In the genomic region with DNA sequence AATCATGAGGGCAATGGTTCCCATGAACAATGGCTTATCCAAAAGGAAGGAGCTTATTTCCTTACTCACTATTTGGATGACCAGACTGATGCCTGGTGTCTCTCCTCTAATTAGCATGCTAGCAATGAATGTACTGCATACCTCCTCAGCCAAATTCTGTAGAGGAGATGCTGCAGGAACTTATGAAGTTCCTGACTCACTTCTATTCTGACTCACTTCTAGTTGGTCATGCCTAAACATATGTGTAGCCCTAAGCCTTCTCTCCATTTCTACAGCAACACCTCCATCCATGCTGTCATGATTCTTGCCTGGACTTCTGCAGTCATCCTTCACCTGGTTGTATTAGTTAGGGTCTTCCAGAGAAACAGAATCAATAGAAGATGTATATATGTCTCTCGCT, we compare ENCODE assay signal across 26 cellular contexts.
"Had no signal": no experiment of that assay in that cellular context is flagged by ENCODE, and none has a peak within 500 bp of the region (broad histone marks: within the 10 kb centered on the region; RNA-seq: fewer than 3 reads in every experiment).

No MANE protein-coding gene starts in this region.

- H3K27ac ChIP-seq: ascending aorta, body of pancreas, Peyer's patch, VCaP had no signal

- ATAC-seq: activated CD4-positive, CD25-positive, alpha-beta regulatory T cell treated with anti-CD3 and anti-CD28 coated beads, Interleukin-2, amount 50 U/mL, for 24 hours; activated CD8-positive, alpha-beta memory T cell treated with anti-CD3 and anti-CD28 coated beads, Interleukin-2, amount 10 ng/mL, durations not matched to agents 7 days and 5 days; activated naive CD8-positive, alpha-beta T cell treated with anti-CD3 and anti-CD28 coated beads, Interleukin-2, amount 50 U/mL, for 24 hours; body of pancreas; T-helper 17 cell had no signal

- H3K27ac Mint-ChIP-seq: activated CD4-positive, alpha-beta T cell treated with anti-CD3 and anti-CD28 coated beads, Interleukin-2, amount 10 ng/mL, durations not matched to agents 24 days and 14 days; activated CD8-positive, alpha-beta memory T cell treated with anti-CD3 and anti-CD28 coated beads, Interleukin-2, amount 10 ng/mL, durations not matched to agents 7 days and 5 days; activated naive CD4-positive, alpha-beta T cell treated with anti-CD3 and anti-CD28 coated beads, Interleukin-2, amount 50 U/mL, for 72 hours; activated naive CD8-positive, alpha-beta T cell treated with anti-CD3 and anti-CD28 coated beads, Interleukin-2, amount 50 U/mL, for 24 hours; activated T-cell treated with anti-CD3 and anti-CD28 coated beads, Interleukin-2, amount 50 U/mL, for 24 hours; activated T-helper 1 cell treated with anti-CD3 and anti-CD28 coated beads, Interleukin-12 subunit alpha, Interleukin-12 subunit beta, Interleukin-2, Interleukin-4 antibody, amounts not matched to agents 30 ng/mL and 10 ng/mL and 1 ng/mL, durations not matched to agents 14 hours and 24 hours and 36 hours; T-helper 17 cell had no signal

- H3K36me3 Mint-ChIP-seq: activated CD8-positive, alpha-beta memory T cell treated with anti-CD3 and anti-CD28 coated beads, Interleukin-2, amount 10 ng/mL, durations not matched to agents 7 days and 5 days; activated naive CD4-positive, alpha-beta T cell treated with anti-CD3 and anti-CD28 coated beads, Interleukin-2, amount 50 U/mL, for 72 hours had no signal

- H3K4me3 Mint-ChIP-seq: activated CD4-positive, alpha-beta T cell treated with anti-CD3 and anti-CD28 coated beads, Interleukin-2, amount 10 ng/mL, durations not matched to agents 24 days and 14 days; activated CD8-positive, alpha-beta memory T cell treated with anti-CD3 and anti-CD28 coated beads, Interleukin-2, amount 10 ng/mL, durations not matched to agents 7 days and 5 days; activated naive CD8-positive, alpha-beta T cell treated with anti-CD3 and anti-CD28 coated beads, Interleukin-2, amount 50 U/mL, for 24 hours; activated T-cell treated with anti-CD3 and anti-CD28 coated beads, Interleukin-2, amount 50 U/mL, for 24 hours; activated T-helper 1 cell treated with anti-CD3 and anti-CD28 coated beads, Interleukin-12 subunit alpha, Interleukin-12 subunit beta, Interleukin-2, Interleukin-4 antibody, amounts not matched to agents 30 ng/mL and 10 ng/mL and 1 ng/mL, durations not matched to agents 14 hours and 24 hours and 36 hours; central memory CD8-positive, alpha-beta T cell; T-helper 17 cell had no signal

- H3K9me3 Mint-ChIP-seq: activated CD4-positive, alpha-beta T cell treated with anti-CD3 and anti-CD28 coated beads, Interleukin-2, amount 10 ng/mL, durations not matched to agents 24 days and 14 days; activated naive CD8-positive, alpha-beta T cell treated with anti-CD3 and anti-CD28 coated beads, Interleukin-2, amount 50 U/mL, for 24 hours; activated T-cell treated with anti-CD3 and anti-CD28 coated beads, Interleukin-2, amount 50 U/mL, for 24 hours; activated T-helper 1 cell treated with anti-CD3 and anti-CD28 coated beads, Interleukin-12 subunit alpha, Interleukin-12 subunit beta, Interleukin-2, Interleukin-4 antibody, amounts not matched to agents 30 ng/mL and 10 ng/mL and 1 ng/mL, durations not matched to agents 14 hours and 24 hours and 36 hours; central memory CD8-positive, alpha-beta T cell had no signal

- H3K4me3 ChIP-seq: ascending aorta, body of pancreas, Peyer's patch had no signal

- H3K36me3 ChIP-seq: ascending aorta, Peyer's patch had no signal

- H3K27me3 ChIP-seq: ascending aorta, body of pancreas, Peyer's patch had no signal

- DNase-seq: activated CD4-positive, alpha-beta T cell treated with anti-CD3 and anti-CD28 coated beads, Interleukin-2, amount 10 ng/mL, durations not matched to agents 24 days and 14 days; activated CD4-positive, alpha-beta T cell treated with anti-CD3 and anti-CD28 coated beads, Interleukin-2, amount 50 U/mL, for 48 hours; activated CD8-positive, alpha-beta memory T cell treated with anti-CD3 and anti-CD28 coated beads, Interleukin-2, amount 10 ng/mL, durations not matched to agents 7 days and 5 days; activated effector memory CD4-positive, alpha-beta T cell treated with Interleukin-2 at 50 U/mL for 16 hours; activated naive CD4-positive, alpha-beta T cell; activated naive CD8-positive, alpha-beta T cell treated with anti-CD3 and anti-CD28 coated beads, Interleukin-2, amount 50 U/mL, for 24 hours; activated T-cell treated with anti-CD3 and anti-CD28 coated beads, Interleukin-2, amount 50 U/mL, for 24 hours; amniotic stem cell; body of pancreas; NCI-H1048; NCI-H146; NCI-H1930; NCI-H2171; NCI-H226; NCI-H526 treated with DMSO at 0.1 percent for 48 hours; NCI-H82; Peyer's patch; SHP77 treated with DMSO at 0.1 percent for 48 hours; T-helper 17 cell; T-helper 9 cell had no signal

- H3K27me3 Mint-ChIP-seq: activated CD4-positive, alpha-beta T cell treated with anti-CD3 and anti-CD28 coated beads, Interleukin-2, amount 10 ng/mL, durations not matched to agents 24 days and 14 days; activated CD8-positive, alpha-beta memory T cell treated with anti-CD3 and anti-CD28 coated beads, Interleukin-2, amount 10 ng/mL, durations not matched to agents 7 days and 5 days; activated naive CD8-positive, alpha-beta T cell treated with anti-CD3 and anti-CD28 coated beads, Interleukin-2, amount 50 U/mL, for 24 hours had no signal

- H3K9me3 ChIP-seq: ascending aorta, body of pancreas, Peyer's patch had no signal

- H3K4me1 ChIP-seq: ascending aorta, body of pancreas, Peyer's patch had no signal

- H3K4me1 Mint-ChIP-seq: activated CD4-positive, alpha-beta T cell treated with anti-CD3 and anti-CD28 coated beads, Interleukin-2, amount 10 ng/mL, durations not matched to agents 24 days and 14 days; T-helper 17 cell had no signal
